ENCODE assay signal across 26 cellular contexts in genomic region chr18:56176750-56177149, GRCh38.
DNase-seq lines count a peak whose midpoint lies in the region; ATAC-seq, FAIRE-seq and TF ChIP-seq lines count a peak whose summit lies in the region.
"Had no signal": no experiment of that assay in that cellular context is flagged by ENCODE, and none has a peak within 500 bp of the region (broad histone marks: within the 10 kb centered on the region; RNA-seq: fewer than 3 reads in every experiment).

No MANE protein-coding gene starts in this region.

- H3K4me1 Mint-ChIP-seq in astrocyte (ENCODE audit: low read depth, unreplicated experiment) = peaks cover 4% of the 10 kb centered on the region
- H3K4me1 Mint-ChIP-seq: CD14-positive monocyte; CD4-positive, alpha-beta memory T cell; CD4-positive, CD25-positive, alpha-beta regulatory T cell; CD8-positive, alpha-beta memory T cell had no signal

- no peak overlapping the region for H2BK12ac ChIP-seq in neuronal stem cell (ENCODE audit: low read length)

- H4K20me1 ChIP-seq in HepG2 (ENCODE audit: insufficient read depth, low read length) = no peaks in the 10 kb centered on the region
- H4K20me1 ChIP-seq in astrocyte (ENCODE audit: insufficient read depth, low read length) = no peaks in the 10 kb centered on the region
- H4K20me1 ChIP-seq: BLaER1 had no signal

- WGBS in HepG2 (ENCODE audit: low lambda C conversion rate) = 50% methylated on average over 5 of the region's 5 CpGs
- WGBS in right lobe of liver (ENCODE audit: insufficient coverage, low coverage, low lambda C conversion rate, missing lambda C conversion rate) = 80% methylated on average over 3 of the region's 5 CpGs
- WGBS in mesendoderm (ENCODE audit: extremely low coverage, insufficient coverage, low lambda C conversion rate) = no CpG with 5 or more reads among the region's 5 CpGs
- WGBS in neuronal stem cell (ENCODE audit: extremely low coverage in 2 of 2, insufficient read length in 2 of 2, insufficient replicate concordance in 1 of 2), 2 donors = no CpG with 5 or more reads among the region's 5 CpGs

- H3K4ac ChIP-seq in mesendoderm (ENCODE audit: low read depth, low read length) (no peak overlapping the region), neuronal stem cell (ENCODE audit: low read length) (no peak overlapping the region)

- H2BK120ac ChIP-seq in mesendoderm (ENCODE audit: low read depth, low read length) = no peak overlapping the region
- no peak overlapping the region for H2BK120ac ChIP-seq in neuronal stem cell (ENCODE audit: low read depth, low read length)

- H3K9ac ChIP-seq in HepG2 (ENCODE audit: insufficient read depth, low read depth, low read length) = no peak overlapping the region
- no peak overlapping the region for H3K9ac ChIP-seq in astrocyte (ENCODE audit: low read length)
- no peak overlapping the region for H3K9ac ChIP-seq in mesendoderm (ENCODE audit: low read length)
- H3K9ac ChIP-seq in neuronal stem cell (ENCODE audit: low read depth, low read length, poor library complexity) = no peak overlapping the region
- H3K9ac ChIP-seq: BLaER1 had no signal

- H4K91ac ChIP-seq in neuronal stem cell (ENCODE audit: low read depth, low read length, poor library complexity) = no peak overlapping the region

- no peak for TF ChIP-seq CTCF in HepG2 (CRISPR knock-in tag; IDR thresholded peaks at IDR 0.05)
- TF ChIP-seq CTCF in right lobe of liver (IDR thresholded peaks at IDR 0.05) = no peak
- TF ChIP-seq CTCF in astrocyte (IDR thresholded peaks at IDR 0.05; ENCODE audit: insufficient read depth, low read depth, low read length) = no peak

- H3K9me3 ChIP-seq in HepG2 (ENCODE audit: low read length) (peaks cover 68% of the 10 kb centered on the region), right lobe of liver (no peaks in the 10 kb centered on the region), astrocyte (ENCODE audit: insufficient read depth, low read depth, low read length) (no peaks in the 10 kb centered on the region), neuronal stem cell (replicated peaks in 1 of 2; ENCODE audit: control insufficient read depth in 2 of 2, insufficient read depth in 1 of 2, low read depth in 1 of 2, low read length in 2 of 2) (peaks cover 0 to 2% of the 10 kb centered on the region in 2 donors)
- H3K9me3 ChIP-seq: BE2C, BLaER1 had no signal

- peak overlapping the region; percentile 65 for H4K8ac ChIP-seq in mesendoderm (ENCODE audit: low read depth, low read length)
- H4K8ac ChIP-seq in neuronal stem cell (ENCODE audit: low read depth, low read length) = no peak overlapping the region

- no peak for DNase-seq in HepG2 (ENCODE audit: low spot score)
- no peak for DNase-seq in right lobe of liver
- no peak for DNase-seq in astrocyte (ENCODE audit: low read depth)
- DNase-seq in mesendoderm = no peak
- DNase-seq in neuronal stem cell (ENCODE audit: low spot score) = no peak
- DNase-seq: ACHN; BE2C; C1 segment of cervical spinal cord; CD4-positive, alpha-beta memory T cell; CD4-positive, CD25-positive, alpha-beta regulatory T cell; CD8-positive, alpha-beta memory T cell; DMS 273 treated with DMSO at 0.1 percent for 48 hours; DMS153; DMS53; DMS79; DND-41; EL; GDM1 had no signal

- H3K18ac ChIP-seq in mesendoderm (ENCODE audit: low read length) (no peak overlapping the region), neuronal stem cell (ENCODE audit: low read length) (no peak overlapping the region)

- H3K4me1 ChIP-seq in HepG2 (ENCODE audit: insufficient read depth, low read length) (no peaks in the 10 kb centered on the region), right lobe of liver (no peaks in the 10 kb centered on the region), astrocyte (ENCODE audit: insufficient read depth, low read length) (no peaks in the 10 kb centered on the region), mesendoderm (ENCODE audit: control insufficient read depth, low read depth, low read length) (peaks cover 3% of the 10 kb centered on the region), neuronal stem cell (ENCODE audit: control insufficient read depth in 2 of 2, insufficient read depth in 1 of 2, low read depth in 1 of 2, low read length in 2 of 2) (peaks cover 0 to 2% of the 10 kb centered on the region in 2 donors)
- H3K4me1 ChIP-seq: BE2C, BLaER1 had no signal

- no peak overlapping the region for H3K56ac ChIP-seq in mesendoderm (ENCODE audit: low read length)

- no peak overlapping the region for H3K4me3 Mint-ChIP-seq in astrocyte (ENCODE audit: unreplicated experiment)
- H3K4me3 Mint-ChIP-seq: CD14-positive monocyte; CD4-positive, alpha-beta memory T cell; CD4-positive, CD25-positive, alpha-beta regulatory T cell; CD8-positive, alpha-beta memory T cell had no signal

- H2BK5ac ChIP-seq in mesendoderm (ENCODE audit: low read length) (no peak overlapping the region), neuronal stem cell (ENCODE audit: low read length) (no peak overlapping the region)

- no peak overlapping the region for H2BK15ac ChIP-seq in mesendoderm (replicated peaks; ENCODE audit: low read depth)
- H2BK15ac ChIP-seq in neuronal stem cell (ENCODE audit: low read length) = no peak overlapping the region

- no peak for ATAC-seq in HepG2
- no peak for ATAC-seq in right lobe of liver
- no peak for ATAC-seq in GM18517 (IDR thresholded peaks at IDR 0.05; ENCODE audit: unreplicated experiment)
- ATAC-seq: GM12878 had no signal

- no peaks in the 10 kb centered on the region for H3K27me3 ChIP-seq in HepG2 (ENCODE audit: control insufficient read depth in 1 of 2, insufficient read depth in 2 of 2, low read length in 2 of 2)
- no peaks in the 10 kb centered on the region for H3K27me3 ChIP-seq in right lobe of liver
- H3K27me3 ChIP-seq in astrocyte (ENCODE audit: insufficient read depth, low read length) = no peaks in the 10 kb centered on the region
- no peaks in the 10 kb centered on the region for H3K27me3 ChIP-seq in mesendoderm (ENCODE audit: insufficient read depth, low read length, poor library complexity)
- H3K27me3 ChIP-seq in neuronal stem cell (ENCODE audit: control insufficient read depth in 3 of 3, insufficient read depth in 3 of 3, low read depth in 1 of 3, low read length in 3 of 3) = no peaks in the 10 kb centered on the region
- H3K27me3 ChIP-seq: BE2C, BLaER1 had no signal

- H3K36me3 Mint-ChIP-seq in astrocyte (ENCODE audit: low read depth, unreplicated experiment) = no peaks in the 10 kb centered on the region
- H3K36me3 Mint-ChIP-seq: CD14-positive monocyte; CD4-positive, alpha-beta memory T cell; CD4-positive, CD25-positive, alpha-beta regulatory T cell; CD8-positive, alpha-beta memory T cell had no signal

- no peak for TF ChIP-seq EP300 in HepG2 (IDR thresholded peaks at IDR 0.05; ENCODE audit: low read depth in 2 of 2, low read length in 2 of 2)
- no peak for TF ChIP-seq EP300 in HepG2 (CRISPR knock-in tag; IDR thresholded peaks at IDR 0.05; ENCODE audit: borderline replicate concordance)

- H3K27ac Mint-ChIP-seq in astrocyte (ENCODE audit: unreplicated experiment) = no peak overlapping the region
- H3K27ac Mint-ChIP-seq: CD14-positive monocyte; CD4-positive, alpha-beta memory T cell; CD4-positive, CD25-positive, alpha-beta regulatory T cell; CD8-positive, alpha-beta memory T cell had no signal

- no peak overlapping the region for H4K5ac ChIP-seq in mesendoderm (ENCODE audit: low read length)

- no peaks in the 10 kb centered on the region for H3K27me3 Mint-ChIP-seq in astrocyte (ENCODE audit: low read depth, unreplicated experiment)
- H3K27me3 Mint-ChIP-seq: CD4-positive, alpha-beta memory T cell had no signal

- no peak overlapping the region for H3K14ac ChIP-seq in neuronal stem cell (ENCODE audit: low read length)

- no peak overlapping the region for H3K23ac ChIP-seq in mesendoderm (ENCODE audit: low read length)
- no peak overlapping the region for H3K23ac ChIP-seq in neuronal stem cell (ENCODE audit: low read depth, low read length, poor library complexity)

- POLR2A ChIA-PET in HepG2 (lab: Yijun Ruan, JAX) = no interaction called here

- H3K9me3 Mint-ChIP-seq in astrocyte (ENCODE audit: unreplicated experiment) = no peaks in the 10 kb centered on the region

- H3K36me3 ChIP-seq in HepG2 (replicated peaks in 1 of 2; ENCODE audit: control insufficient read depth in 1 of 2, insufficient read depth in 2 of 2, low read length in 2 of 2) (no peaks in the 10 kb centered on the region), right lobe of liver (no peaks in the 10 kb centered on the region), astrocyte (ENCODE audit: insufficient read depth, low read length) (no peaks in the 10 kb centered on the region), mesendoderm (ENCODE audit: control insufficient read depth, insufficient read depth, low read length) (no peaks in the 10 kb centered on the region), neuronal stem cell (replicated peaks in 1 of 2; ENCODE audit: control insufficient read depth in 2 of 2, insufficient read depth in 2 of 2, low read length in 2 of 2) (no peaks in the 10 kb centered on the region)
- H3K36me3 ChIP-seq: BE2C, BLaER1 had no signal

- no TSS peak for BruUV-seq in HepG2 (replicated peaks; lab: Mats Ljungman, UMichigan)

- H3K4me3 ChIP-seq in HepG2 (replicated peaks in 1 of 3; ENCODE audit: insufficient read depth in 1 of 3, low read depth in 2 of 3, low read length in 3 of 3) (no peak overlapping the region), right lobe of liver (no peak overlapping the region), astrocyte (ENCODE audit: insufficient read depth, low read depth, low read length) (no peak overlapping the region), mesendoderm (ENCODE audit: low read length) (no peak overlapping the region), neuronal stem cell (ENCODE audit: low read length in 2 of 2) (no peak overlapping the region)
- H3K4me3 ChIP-seq: BLaER1, GM12878 had no signal

- TF ChIP-seq RAD21 in HepG2 (CRISPR knock-in tag; IDR thresholded peaks at IDR 0.05) = no peak

- H3K79me1 ChIP-seq in mesendoderm (ENCODE audit: low read length) (no peaks in the 10 kb centered on the region), neuronal stem cell (ENCODE audit: low read depth, low read length) (no peaks in the 10 kb centered on the region)

- no peaks in the 10 kb centered on the region for H3K79me2 ChIP-seq in HepG2 (ENCODE audit: insufficient read depth, low read length)
- H3K79me2 ChIP-seq in astrocyte (ENCODE audit: insufficient read depth, low read length) = no peaks in the 10 kb centered on the region
- H3K79me2 ChIP-seq in mesendoderm (ENCODE audit: control insufficient read depth, insufficient read depth, low read length) = no peaks in the 10 kb centered on the region

- TF ChIP-seq POLR2A in HepG2 (IDR thresholded peaks at IDR 0.05; ENCODE audit: insufficient read depth in 1 of 2, low read depth in 2 of 2, low read length in 2 of 2) (no peak), right lobe of liver (IDR thresholded peaks at IDR 0.05) (no peak)

- H3K4me2 ChIP-seq in HepG2 (ENCODE audit: low read depth, low read length) (no peak overlapping the region), astrocyte (ENCODE audit: low read length) (no peak overlapping the region), mesendoderm (ENCODE audit: low read length) (no peak overlapping the region), neuronal stem cell (ENCODE audit: insufficient read depth, low read length, poor library complexity, severe bottlenecking) (no peak overlapping the region)
- H3K4me2 ChIP-seq: BLaER1 had no signal

- H2AK5ac ChIP-seq in mesendoderm (ENCODE audit: low read length) (no peak overlapping the region), neuronal stem cell (ENCODE audit: low read depth, low read length) (no peak overlapping the region)

- H3K27ac ChIP-seq in HepG2 (ENCODE audit: extremely low read length, insufficient read depth, low read length) = no peak overlapping the region
- H3K27ac ChIP-seq in right lobe of liver = no peak overlapping the region
- H3K27ac ChIP-seq in astrocyte (ENCODE audit: low read depth, low read length) = no peak overlapping the region
- no peak overlapping the region for H3K27ac ChIP-seq in mesendoderm (ENCODE audit: low read depth, low read length)
- H3K27ac ChIP-seq in neuronal stem cell (replicated peaks; ENCODE audit: low read length) = no peak overlapping the region
- H3K27ac ChIP-seq: 22Rv1, BLaER1 had no signal

- H2AFZ ChIP-seq in HepG2 (ENCODE audit: low read length) (no peak overlapping the region), astrocyte (ENCODE audit: low read depth, low read length) (no peak overlapping the region), neuronal stem cell (ENCODE audit: low read length) (no peak overlapping the region)

- in situ Hi-C loops in HepG2 (cut with HindIII; ENCODE audit: extremely low pct_ligation_motif_present, low pct_unique_long_range_greater_than_20kb) = no loop called here

- FAIRE-seq in HepG2 (lab: Jason Lieb, UNC) (no peak), astrocyte (lab: Jason Lieb, UNC) (peak; percentile 29)
- FAIRE-seq: GM12878, GM12892, GM18507, GM19239 had no signal

- CTCF ChIA-PET in HepG2 (lab: Yijun Ruan, JAX; ENCODE audit: low intra/inter-chr PET ratio, low total read pairs) = no interaction called here

- intact Hi-C loops in HepG2 (cut with micrococcal nuclease; ENCODE audit: unreplicated experiment) = no loop called here
- intact Hi-C loops in right lobe of liver (cut with DNase I) = no loop called here
